ENCODE assay signal across 8 cellular contexts in the genomic region with DNA sequence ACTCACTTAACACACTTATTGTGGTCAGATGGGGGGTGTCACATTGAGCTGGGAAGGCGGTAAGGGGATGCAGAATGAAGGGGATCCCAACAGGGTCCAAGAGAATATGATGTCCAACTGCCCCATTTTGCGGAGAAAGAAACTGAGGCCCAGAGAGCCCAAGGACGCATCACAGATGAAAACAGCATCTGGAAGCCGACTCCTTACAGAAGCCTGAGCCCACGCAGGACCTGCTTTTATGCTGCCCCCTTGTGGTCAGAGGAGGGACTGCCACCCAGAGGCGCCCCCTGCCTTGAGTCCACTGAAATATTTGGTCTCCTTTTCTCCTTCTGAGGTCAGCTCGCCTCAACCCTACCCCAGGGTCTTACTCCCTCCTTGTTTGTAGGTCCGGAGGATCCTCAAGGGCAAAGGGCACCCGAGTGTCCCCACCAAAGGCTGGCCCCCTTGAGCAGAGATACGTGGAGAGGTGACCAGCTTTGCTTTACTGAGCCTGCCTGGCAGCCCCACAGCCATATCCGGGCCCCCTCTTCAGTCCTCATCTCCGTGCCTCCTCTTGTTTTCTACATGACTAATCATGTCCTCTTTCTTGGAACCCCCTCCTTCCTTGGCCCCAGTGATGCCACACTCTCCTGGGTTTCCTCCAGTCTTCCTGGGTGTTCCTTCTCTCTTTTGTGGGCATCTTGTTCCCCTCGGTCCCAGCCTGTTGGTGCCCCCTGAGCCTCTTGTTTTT. TPM values are rescaled to one million over a fixed set of nuclear protein-coding genes. Genes with fewer than 3 reads are reported as not detected.
A peak's percentile ranks its signal among the peaks of the same experiment; 100 is the strongest.
DNase-seq lines count a peak whose midpoint lies in the region; TF ChIP-seq lines count a peak whose summit lies in the region.

No MANE protein-coding gene starts in this region.

- H3K27me3 Mint-ChIP-seq in endothelial cell (ENCODE audit: unreplicated experiment) = peaks cover 23% of the 10 kb centered on the region

- H3K36me3 Mint-ChIP-seq in endothelial cell (ENCODE audit: low read depth, unreplicated experiment) = no peaks in the 10 kb centered on the region

- DNase-seq in COLO668 (lab: John Stamatoyannopoulos, UW; ENCODE audit: unreplicated experiment) (peak; percentile 58), HCEC 1CT (peak; percentile 45), NCI-H69 (lab: John Stamatoyannopoulos, UW) (peak; percentile 74), endothelial cell (ENCODE audit: low spot score) (peak; percentile 86), myocyte (ENCODE audit: low read depth) (peak; percentile 80), GF-D8 (lab: John Stamatoyannopoulos, UW) (no peak)
- DNase-seq in activated CD8-positive, alpha-beta memory T cell treated with anti-CD3 and anti-CD28 coated beads for 1 hour (ENCODE audit: extremely low read depth in 1 of 2, low read depth in 1 of 2) = peak; percentile 19 to 57
- DNase-seq in stimulated activated CD8-positive, alpha-beta memory T cell treated with anti-CD3 and anti-CD28 coated beads, Interleukin-4, amount 100 ng/mL, for 48 hours = peak; percentile 91

- H3K4me3 Mint-ChIP-seq in endothelial cell (ENCODE audit: unreplicated experiment) = no peak overlapping the region

- no peaks in the 10 kb centered on the region for H3K9me3 Mint-ChIP-seq in endothelial cell (ENCODE audit: unreplicated experiment)

- H3K4me1 Mint-ChIP-seq in endothelial cell (ENCODE audit: unreplicated experiment) = peaks cover 15% of the 10 kb centered on the region

- TF ChIP-seq CTCF in endothelial cell (IDR thresholded peaks at IDR 0.05; ENCODE audit: unreplicated experiment) = peak; percentile 98

- H3K27ac Mint-ChIP-seq in endothelial cell (ENCODE audit: unreplicated experiment) = no peak overlapping the region

RNA-seq across cellular contexts. Expression of a gene that starts 30.0 kb away (rescaled TPM):
- total RNA-seq in endothelial cell (ENCODE audit: unreplicated experiment) (4.0 TPM), myocyte (12.1 and 13.5 TPM in 2 replicates)
- polyA plus RNA-seq in myocyte (2012) = 7.6 TPM

RNA-seq across cellular contexts. Expression of a gene that starts 36.5 kb away (rescaled TPM):
- total RNA-seq in endothelial cell (ENCODE audit: unreplicated experiment) (45.2 TPM), myocyte (52.9 and 53.5 TPM in 2 replicates)
- 120 TPM for polyA plus RNA-seq in myocyte (2012)

RNA-seq across cellular contexts. Expression of a gene that starts 36.6 kb away (rescaled TPM):
- 0.64 TPM for total RNA-seq in endothelial cell (ENCODE audit: unreplicated experiment)
- total RNA-seq in myocyte = not detected in 2 replicates
- polyA plus RNA-seq in myocyte (2012) = 0.33 TPM
